ENCODE assay signal across 1 cellular context in genomic region chr1:162822391-162823200, GRCh38.
TF ChIP-seq lines count a peak whose summit lies in the region.

No MANE protein-coding gene starts in this region.

TF ChIP-seq in HEK293, 187 proteins besides CTCF, POLR2A, EP300 and RAD21 (continued from another document):
- TF ChIP-seq ZNF518A (tag by site-specific recombination; conservative IDR thresholded peaks at IDR 0.05; ENCODE audit: low read depth) (no peak), ZNF837 (tag by site-specific recombination; IDR thresholded peaks at IDR 0.05) (no peak), ZBTB6 (tag by site-specific recombination; IDR thresholded peaks at IDR 0.05) (peak; percentile 44; the same call in 1 of the 2 replicates), KLF17 (tag by site-specific recombination; IDR thresholded peaks at IDR 0.05) (peak; percentile 70; the same call in 1 of the 2 replicates), SP3 (tag by site-specific recombination; IDR thresholded peaks at IDR 0.05) (peak; percentile 54; the same call in 1 of the 2 replicates), ZBTB26 (tag by site-specific recombination; optimal IDR thresholded peaks at IDR 0.05) (peak; percentile 23), ZNF335 (tag by site-specific recombination; conservative IDR thresholded peaks at IDR 0.05) (peak; percentile 82), ZNF610 (tag by site-specific recombination; IDR thresholded peaks at IDR 0.05; ENCODE audit: borderline replicate concordance) (no peak), ZBTB20 (tag by site-specific recombination; IDR thresholded peaks at IDR 0.05) (peak; percentile 73; the same call in 1 of the 2 replicates), ZBTB48 (tag by site-specific recombination; IDR thresholded peaks at IDR 0.05) (peak; percentile 89), ZNF600 (tag by site-specific recombination; IDR thresholded peaks at IDR 0.05) (peak; percentile 85), HIC1 (tag by site-specific recombination; IDR thresholded peaks at IDR 0.05) (0 out of 2 replicates have a peak, but pooled peaks have one; percentile 59), KLF8 (tag by site-specific recombination; IDR thresholded peaks at IDR 0.05) (peak; percentile 43; the same call in 1 of the 2 replicates), SCRT1 (tag by site-specific recombination; IDR thresholded peaks at IDR 0.05; ENCODE audit: borderline replicate concordance) (peak; percentile 91), ZBTB11 (tag by site-specific recombination; conservative IDR thresholded peaks at IDR 0.05; ENCODE audit: low read depth) (peak; percentile 49), PRDM10 (tag by site-specific recombination; IDR thresholded peaks at IDR 0.05) (peak; percentile 34; the same call in 1 of the 2 replicates), TRIM28 (IDR thresholded peaks at IDR 0.05; ENCODE audit: borderline replicate concordance, low read length) (peak; percentile 52; the same call in 1 of the 2 replicates), ZBTB17 (tag by site-specific recombination; IDR thresholded peaks at IDR 0.05) (peak; percentile 95), ZBTB8A (tag by site-specific recombination; IDR thresholded peaks at IDR 0.05) (peak; percentile 63; the same call in 1 of the 2 replicates), EGR2 (tag by site-specific recombination; IDR thresholded peaks at IDR 0.05; ENCODE audit: low read depth) (peak; percentile 54; the same call in 1 of the 2 replicates), ZNF629 (tag by site-specific recombination; IDR thresholded peaks at IDR 0.05) (peak; percentile 40; the same call in 1 of the 2 replicates), KLF1 (tag by site-specific recombination; IDR thresholded peaks at IDR 0.05) (peak; percentile 91), ZNF513 (tag by site-specific recombination; IDR thresholded peaks at IDR 0.05) (peak; percentile 80), ZIC2 (tag by site-specific recombination; IDR thresholded peaks at IDR 0.05) (peak; percentile 68), ZNF692 (tag by site-specific recombination; IDR thresholded peaks at IDR 0.05) (peak; percentile 97), ZNF544 (tag by site-specific recombination; IDR thresholded peaks at IDR 0.05) (no peak), ZFHX2 (tag by site-specific recombination; conservative IDR thresholded peaks at IDR 0.05) (peak; percentile 82), ZNF555 (tag by site-specific recombination; conservative IDR thresholded peaks at IDR 0.05) (no peak)
